1 cellular context compared by ENCODE assay signal in genomic region chr5:75611324-75612210, GRCh38.
TF ChIP-seq lines count a peak whose summit lies in the region.

ANKDD1B (plus strand) TSS chr5:75611453; CDS start chr5:75611635, 182 bp downstream.

TF ChIP-seq in HepG2, 621 proteins besides CTCF, POLR2A, EP300 and RAD21 (continued from another document and continues in another):
- TF ChIP-seq ZNF576 (CRISPR knock-in tag; IDR thresholded peaks at IDR 0.05) (no peak), ZNF296 (CRISPR knock-in tag; conservative IDR thresholded peaks at IDR 0.05) (no peak), SALL1 (CRISPR knock-in tag; IDR thresholded peaks at IDR 0.05) (0 out of 2 replicates have a peak, but pooled peaks have one; percentile 17), ZNF432 (CRISPR knock-in tag; IDR thresholded peaks at IDR 0.05; ENCODE audit: borderline replicate concordance) (no peak), EED (CRISPR knock-in tag; IDR thresholded peaks at IDR 0.05) (no peak), ZNF333 (CRISPR knock-in tag; IDR thresholded peaks at IDR 0.05; ENCODE audit: borderline replicate concordance) (no peak; the same call in 1 of the 2 replicates), ARID2 (CRISPR knock-in tag; IDR thresholded peaks at IDR 0.05; ENCODE audit: borderline replicate concordance) (0 out of 2 replicates have a peak, but pooled peaks have one; percentile 47), MAFF (IDR thresholded peaks at IDR 0.05; ENCODE audit: low read depth, low read length) (no peak), ZNF329 (CRISPR knock-in tag; IDR thresholded peaks at IDR 0.05; ENCODE audit: low read depth) (0 out of 2 replicates have a peak, but pooled peaks have one; percentile 67), NCOA1 (CRISPR knock-in tag; IDR thresholded peaks at IDR 0.05) (no peak), ATM (IDR thresholded peaks at IDR 0.05; ENCODE audit: borderline replicate concordance) (no peak), POGK (CRISPR knock-in tag; conservative IDR thresholded peaks at IDR 0.05) (no peak), HIVEP1 (CRISPR knock-in tag; IDR thresholded peaks at IDR 0.05) (peak; percentile 58; the same call in 1 of the 2 replicates), NBN (conservative IDR thresholded peaks at IDR 0.05) (no peak), ADNP (CRISPR knock-in tag; IDR thresholded peaks at IDR 0.05) (no peak), KLF16 (CRISPR knock-in tag; IDR thresholded peaks at IDR 0.05) (no peak), ZNF263 (CRISPR knock-in tag; IDR thresholded peaks at IDR 0.05) (0 out of 2 replicates have a peak, but pooled peaks have one; percentile 34), PATZ1 (CRISPR knock-in tag; IDR thresholded peaks at IDR 0.05) (peak; percentile 27; the same call in 1 of the 2 replicates), ZNF564 (CRISPR knock-in tag; IDR thresholded peaks at IDR 0.05) (no peak), MATR3 (CRISPR knock-in tag; IDR thresholded peaks at IDR 0.05) (no peak), HDAC2 (CRISPR knock-in tag; IDR thresholded peaks at IDR 0.05) (no peak), PITX1 (CRISPR knock-in tag; IDR thresholded peaks at IDR 0.05) (no peak), GFI1 (CRISPR knock-in tag; IDR thresholded peaks at IDR 0.05; ENCODE audit: borderline replicate concordance) (no peak), ZNF264 (CRISPR knock-in tag; IDR thresholded peaks at IDR 0.05) (no peak), REXO4 (CRISPR knock-in tag; IDR thresholded peaks at IDR 0.05; ENCODE audit: borderline replicate concordance) (no peak), SMC3 (IDR thresholded peaks at IDR 0.05; ENCODE audit: low read length) (no peak), FOSL1 (CRISPR knock-in tag; IDR thresholded peaks at IDR 0.05; ENCODE audit: borderline replicate concordance) (no peak), HDAC6 (IDR thresholded peaks at IDR 0.05; ENCODE audit: low read depth, low read length) (no peak), MED1 (CRISPR knock-in tag; IDR thresholded peaks at IDR 0.05) (0 out of 2 replicates have a peak, but pooled peaks have one; percentile 21), ZNF660 (CRISPR knock-in tag; IDR thresholded peaks at IDR 0.05; ENCODE audit: borderline replicate concordance, low read depth) (no peak), TRAFD1 (CRISPR knock-in tag; IDR thresholded peaks at IDR 0.05; ENCODE audit: borderline replicate concordance) (no peak), ZFAT (CRISPR knock-in tag; conservative IDR thresholded peaks at IDR 0.05) (no peak), CREB1 (IDR thresholded peaks at IDR 0.05) (no peak), CREB1 (CRISPR knock-in tag; IDR thresholded peaks at IDR 0.05) (no peak), MTA1 (CRISPR knock-in tag; IDR thresholded peaks at IDR 0.05; ENCODE audit: borderline replicate concordance) (peak; percentile 20; the same call in 1 of the 2 replicates), KDM2A (CRISPR knock-in tag; IDR thresholded peaks at IDR 0.05; ENCODE audit: borderline replicate concordance, low read depth) (peak; percentile 74; the same call in 1 of the 2 replicates), ZNF574 (CRISPR knock-in tag; IDR thresholded peaks at IDR 0.05) (peak; percentile 38; the same call in 1 of the 2 replicates), KDM5B (CRISPR knock-in tag; IDR thresholded peaks at IDR 0.05; ENCODE audit: borderline replicate concordance) (peak; percentile 45; the same call in 1 of the 2 replicates), HCFC1 (IDR thresholded peaks at IDR 0.05; ENCODE audit: low read depth, low read length) (no peak), REPIN1 (CRISPR knock-in tag; IDR thresholded peaks at IDR 0.05; ENCODE audit: borderline replicate concordance, low read depth) (no peak), TAF1 (CRISPR knock-in tag; IDR thresholded peaks at IDR 0.05) (peak; percentile 50; the same call in 1 of the 2 replicates), ATAD3A (CRISPR knock-in tag; IDR thresholded peaks at IDR 0.05) (no peak), ZNF343 (CRISPR knock-in tag; IDR thresholded peaks at IDR 0.05) (no peak), KMT2B (CRISPR knock-in tag; IDR thresholded peaks at IDR 0.05) (0 out of 2 replicates have a peak, but pooled peaks have one; percentile 16), KDM5A (IDR thresholded peaks at IDR 0.05; ENCODE audit: borderline replicate concordance, low read length) (no peak), NONO (IDR thresholded peaks at IDR 0.05) (no peak), NONO (CRISPR knock-in tag; conservative IDR thresholded peaks at IDR 0.05) (no peak)
- TF ChIP-seq, protein P1, sequence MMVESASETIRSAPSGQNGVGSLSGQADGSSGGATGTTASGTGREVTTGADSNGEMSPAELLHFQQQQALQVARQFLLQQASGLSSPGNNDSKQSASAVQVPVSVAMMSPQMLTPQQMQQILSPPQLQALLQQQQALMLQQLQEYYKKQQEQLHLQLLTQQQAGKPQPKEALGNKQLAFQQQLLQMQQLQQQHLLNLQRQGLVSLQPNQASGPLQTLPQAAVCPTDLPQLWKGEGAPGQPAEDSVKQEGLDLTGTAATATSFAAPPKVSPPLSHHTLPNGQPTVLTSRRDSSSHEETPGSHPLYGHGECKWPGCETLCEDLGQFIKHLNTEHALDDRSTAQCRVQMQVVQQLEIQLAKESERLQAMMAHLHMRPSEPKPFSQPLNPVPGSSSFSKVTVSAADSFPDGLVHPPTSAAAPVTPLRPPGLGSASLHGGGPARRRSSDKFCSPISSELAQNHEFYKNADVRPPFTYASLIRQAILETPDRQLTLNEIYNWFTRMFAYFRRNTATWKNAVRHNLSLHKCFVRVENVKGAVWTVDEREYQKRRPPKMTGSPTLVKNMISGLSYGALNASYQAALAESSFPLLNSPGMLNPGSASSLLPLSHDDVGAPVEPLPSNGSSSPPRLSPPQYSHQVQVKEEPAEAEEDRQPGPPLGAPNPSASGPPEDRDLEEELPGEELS (CRISPR knock-in tag; IDR thresholded peaks at IDR 0.05): no peak
- TF ChIP-seq, protein P2, sequence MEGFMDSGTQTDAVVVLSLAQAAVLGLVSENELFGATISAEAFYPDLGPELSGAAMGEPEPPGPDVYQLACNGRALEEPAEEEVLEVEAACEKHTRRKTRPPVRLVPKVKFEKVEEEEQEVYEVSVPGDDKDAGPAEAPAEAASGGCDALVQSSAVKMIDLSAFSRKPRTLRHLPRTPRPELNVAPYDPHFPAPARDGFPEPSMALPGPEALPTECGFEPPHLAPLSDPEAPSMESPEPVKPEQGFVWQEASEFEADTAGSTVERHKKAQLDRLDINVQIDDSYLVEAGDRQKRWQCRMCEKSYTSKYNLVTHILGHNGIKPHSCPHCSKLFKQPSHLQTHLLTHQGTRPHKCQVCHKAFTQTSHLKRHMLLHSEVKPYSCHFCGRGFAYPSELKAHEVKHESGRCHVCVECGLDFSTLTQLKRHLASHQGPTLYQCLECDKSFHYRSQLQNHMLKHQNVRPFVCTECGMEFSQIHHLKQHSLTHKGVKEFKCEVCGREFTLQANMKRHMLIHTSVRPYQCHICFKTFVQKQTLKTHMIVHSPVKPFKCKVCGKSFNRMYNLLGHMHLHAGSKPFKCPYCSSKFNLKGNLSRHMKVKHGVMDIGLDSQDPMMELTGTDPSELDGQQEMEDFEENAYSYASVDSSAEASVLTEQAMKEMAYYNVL (CRISPR knock-in tag; IDR thresholded peaks at IDR 0.05; ENCODE audit: borderline replicate concordance): no peak
- TF ChIP-seq, protein P3, sequence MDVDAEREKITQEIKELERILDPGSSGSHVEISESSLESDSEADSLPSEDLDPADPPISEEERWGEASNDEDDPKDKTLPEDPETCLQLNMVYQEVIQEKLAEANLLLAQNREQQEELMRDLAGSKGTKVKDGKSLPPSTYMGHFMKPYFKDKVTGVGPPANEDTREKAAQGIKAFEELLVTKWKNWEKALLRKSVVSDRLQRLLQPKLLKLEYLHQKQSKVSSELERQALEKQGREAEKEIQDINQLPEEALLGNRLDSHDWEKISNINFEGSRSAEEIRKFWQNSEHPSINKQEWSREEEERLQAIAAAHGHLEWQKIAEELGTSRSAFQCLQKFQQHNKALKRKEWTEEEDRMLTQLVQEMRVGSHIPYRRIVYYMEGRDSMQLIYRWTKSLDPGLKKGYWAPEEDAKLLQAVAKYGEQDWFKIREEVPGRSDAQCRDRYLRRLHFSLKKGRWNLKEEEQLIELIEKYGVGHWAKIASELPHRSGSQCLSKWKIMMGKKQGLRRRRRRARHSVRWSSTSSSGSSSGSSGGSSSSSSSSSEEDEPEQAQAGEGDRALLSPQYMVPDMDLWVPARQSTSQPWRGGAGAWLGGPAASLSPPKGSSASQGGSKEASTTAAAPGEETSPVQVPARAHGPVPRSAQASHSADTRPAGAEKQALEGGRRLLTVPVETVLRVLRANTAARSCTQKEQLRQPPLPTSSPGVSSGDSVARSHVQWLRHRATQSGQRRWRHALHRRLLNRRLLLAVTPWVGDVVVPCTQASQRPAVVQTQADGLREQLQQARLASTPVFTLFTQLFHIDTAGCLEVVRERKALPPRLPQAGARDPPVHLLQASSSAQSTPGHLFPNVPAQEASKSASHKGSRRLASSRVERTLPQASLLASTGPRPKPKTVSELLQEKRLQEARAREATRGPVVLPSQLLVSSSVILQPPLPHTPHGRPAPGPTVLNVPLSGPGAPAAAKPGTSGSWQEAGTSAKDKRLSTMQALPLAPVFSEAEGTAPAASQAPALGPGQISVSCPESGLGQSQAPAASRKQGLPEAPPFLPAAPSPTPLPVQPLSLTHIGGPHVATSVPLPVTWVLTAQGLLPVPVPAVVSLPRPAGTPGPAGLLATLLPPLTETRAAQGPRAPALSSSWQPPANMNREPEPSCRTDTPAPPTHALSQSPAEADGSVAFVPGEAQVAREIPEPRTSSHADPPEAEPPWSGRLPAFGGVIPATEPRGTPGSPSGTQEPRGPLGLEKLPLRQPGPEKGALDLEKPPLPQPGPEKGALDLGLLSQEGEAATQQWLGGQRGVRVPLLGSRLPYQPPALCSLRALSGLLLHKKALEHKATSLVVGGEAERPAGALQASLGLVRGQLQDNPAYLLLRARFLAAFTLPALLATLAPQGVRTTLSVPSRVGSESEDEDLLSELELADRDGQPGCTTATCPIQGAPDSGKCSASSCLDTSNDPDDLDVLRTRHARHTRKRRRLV (CRISPR knock-in tag; IDR thresholded peaks at IDR 0.05): no peak
